Comparison of ENCODE assay signal across 9 cellular contexts in genomic region chr3:105518806-105519418, GRCh38.
DNase-seq lines count a peak whose midpoint lies in the region; ATAC-seq and TF ChIP-seq lines count a peak whose summit lies in the region.
"Had no signal": no experiment of that assay in that cellular context is flagged by ENCODE, and none has a peak within 500 bp of the region (broad histone marks: within the 10 kb centered on the region; RNA-seq: fewer than 3 reads in every experiment).

No MANE protein-coding gene starts in this region.

- POLR2A ChIA-PET in activated CD8-positive, alpha-beta T cell treated with anti-CD3 and anti-CD28 coated beads for 36 hours (lab: Charles Lee) = no interaction called here

- TF ChIP-seq CTCF in activated CD8-positive, alpha-beta T cell treated with anti-CD3 and anti-CD28 coated beads for 36 hours (IDR thresholded peaks at IDR 0.05) = peak; percentile 82

- intact Hi-C loops in activated CD8-positive, alpha-beta T cell treated with anti-CD3 and anti-CD28 coated beads for 36 hours (cut with micrococcal nuclease) = loop anchor here (10.0 kb wide), 1 partner anchor 954 kb away; no protein-coding TSS in a partner anchor

- DNase-seq in DMS79 treated with DMSO at 0.1 percent for 48 hours (lab: John Stamatoyannopoulos, UW) = peak; percentile 60
- DNase-seq in NCI-H2196 (lab: John Stamatoyannopoulos, UW; ENCODE audit: unreplicated experiment) = peak; percentile 74
- DNase-seq in activated CD8-positive, alpha-beta T cell treated with anti-CD3 and anti-CD28 coated beads for 36 hours = peak; percentile 37
- DNase-seq in glomerular endothelial cell (ENCODE audit: extremely low read depth, low read depth, low spot score) = peak; percentile 51
- peak; percentile 85 for DNase-seq in putamen (ENCODE audit: low spot score)
- no peak for DNase-seq in stimulated activated CD8-positive, alpha-beta memory T cell treated with anti-CD3 and anti-CD28 coated beads, Interleukin-4, amount 100 ng/mL, for 48 hours

- peak; percentile 73 for ATAC-seq in GM19324 (IDR thresholded peaks at IDR 0.05; ENCODE audit: low FRiP score, unreplicated experiment)
- ATAC-seq in HG03159 (IDR thresholded peaks at IDR 0.05; ENCODE audit: unreplicated experiment) = peak; percentile 94
- ATAC-seq in activated CD8-positive, alpha-beta T cell treated with anti-CD3 and anti-CD28 coated beads for 36 hours = peak; percentile 69

- H3K27ac Mint-ChIP-seq in activated CD8-positive, alpha-beta T cell treated with anti-CD3 and anti-CD28 coated beads for 36 hours = no peak overlapping the region
- H3K27ac Mint-ChIP-seq: dendritic cell treated with granulocyte-macrophage colony-stimulating factor and Interleukin-4, amounts not matched to agents 40 ng/mL and 50 ng/mL, for 4 days had no signal

- no peak overlapping the region for H3K4me3 Mint-ChIP-seq in activated CD8-positive, alpha-beta T cell treated with anti-CD3 and anti-CD28 coated beads for 36 hours
- H3K4me3 Mint-ChIP-seq: dendritic cell treated with granulocyte-macrophage colony-stimulating factor and Interleukin-4, amounts not matched to agents 40 ng/mL and 50 ng/mL, for 4 days had no signal

- H3K36me3 Mint-ChIP-seq in activated CD8-positive, alpha-beta T cell treated with anti-CD3 and anti-CD28 coated beads for 36 hours (ENCODE audit: low read depth) = no peaks in the 10 kb centered on the region

- peaks cover 3% of the 10 kb centered on the region for H3K4me1 Mint-ChIP-seq in activated CD8-positive, alpha-beta T cell treated with anti-CD3 and anti-CD28 coated beads for 36 hours (ENCODE audit: low read depth)

- H3K27me3 Mint-ChIP-seq in activated CD8-positive, alpha-beta T cell treated with anti-CD3 and anti-CD28 coated beads for 36 hours = no peaks in the 10 kb centered on the region
- H3K27me3 Mint-ChIP-seq: dendritic cell treated with granulocyte-macrophage colony-stimulating factor and Interleukin-4, amounts not matched to agents 40 ng/mL and 50 ng/mL, for 4 days had no signal

- no peaks in the 10 kb centered on the region for H3K9me3 Mint-ChIP-seq in activated CD8-positive, alpha-beta T cell treated with anti-CD3 and anti-CD28 coated beads for 36 hours
- H3K9me3 Mint-ChIP-seq: dendritic cell treated with granulocyte-macrophage colony-stimulating factor and Interleukin-4, amounts not matched to agents 40 ng/mL and 50 ng/mL, for 4 days had no signal

- CTCF ChIA-PET in activated CD8-positive, alpha-beta T cell treated with anti-CD3 and anti-CD28 coated beads for 36 hours (lab: Charles Lee) = interaction anchor here (0.6 to 4.1 kb wide), 3 partner anchors 9 to 17 kb away, joined by 3 to 33 read pairs (median 7); no protein-coding TSS in a partner anchor
